ENCODE assay signal across 1 cellular context in genomic region chr1:238384381-238384780, GRCh38.
TF ChIP-seq lines count a peak whose summit lies in the region.

No MANE protein-coding gene starts in this region.

TF ChIP-seq in H1, 55 proteins besides CTCF, POLR2A, EP300 and RAD21:
- TF ChIP-seq CHD7 (IDR thresholded peaks at IDR 0.05; ENCODE audit: insufficient replicate concordance, low read length) (no peak), TAF1 (IDR thresholded peaks at IDR 0.05; ENCODE audit: low read depth, low read length) (no peak), USF2 (IDR thresholded peaks at IDR 0.05; ENCODE audit: low read length) (no peak)
